In genomic region chr14:104660597-104660996, GRCh38 we compare ENCODE assay signal across 10 cellular contexts. TPM values are rescaled to one million over a fixed set of nuclear protein-coding genes. Genes with fewer than 3 reads are reported as not detected.
A peak's percentile ranks its signal among the peaks of the same experiment; 100 is the strongest.
DNase-seq lines count a peak whose midpoint lies in the region; ATAC-seq, FAIRE-seq and TF ChIP-seq lines count a peak whose summit lies in the region.
"Had no signal": no experiment of that assay in that cellular context is flagged by ENCODE, and none has a peak within 500 bp of the region (broad histone marks: within the 10 kb centered on the region; RNA-seq: fewer than 3 reads in every experiment).

No MANE protein-coding gene starts in this region.

- peak; percentile 48 for ATAC-seq in GM18909 (IDR thresholded peaks at IDR 0.05; ENCODE audit: poor library complexity, unreplicated experiment)

- H3K36me3 ChIP-seq in H7 (replicated peaks; ENCODE audit: control insufficient read depth, insufficient read depth, low read length) (no peaks in the 10 kb centered on the region), spleen (no peaks in the 10 kb centered on the region), breast epithelium (no peaks in the 10 kb centered on the region)
- H3K36me3 ChIP-seq: SJSA1 had no signal

- H3K4me1 ChIP-seq in spleen (peaks cover 15 to 69% (median 57%) of the 10 kb centered on the region in 6 donors), breast epithelium (peaks cover 0 to 5% of the 10 kb centered on the region in 2 donors)

- DNase-seq in H7, result peak; percentile 69
- DNase-seq in NOMO-1 (lab: John Stamatoyannopoulos, UW; ENCODE audit: unreplicated experiment in 2 of 2), result peak; percentile 48 to 62
- peak; percentile 93 for DNase-seq in spleen
- no peak for DNase-seq in breast epithelium (ENCODE audit: low spot score in 2 of 2)
- no peak for DNase-seq in pons (ENCODE audit: low spot score)
- no peak for DNase-seq in frontal cortex (ENCODE audit: low spot score in 2 of 2)
- DNase-seq: activated effector memory CD4-positive, alpha-beta T cell treated with Interleukin-2 at 50 U/mL for 16 hours had no signal

- intact Hi-C loops in spleen (cut with DNase I; ENCODE audit: low total_unique reads) (no loop called here), breast epithelium (cut with DNase I; ENCODE audit: low total_unique reads) (no loop called here)

- H3K27ac ChIP-seq in spleen (peak overlapping the region in 7 of 8 donors; percentile 45 to 93 (median 81)), breast epithelium (no peak overlapping the region)
- H3K27ac ChIP-seq: SJSA1 had no signal

- no peak for FAIRE-seq in frontal cortex (lab: Jason Lieb, UNC)

- H3K4me3 ChIP-seq in H7 (ENCODE audit: insufficient read depth, low read depth, low read length), result no peak overlapping the region
- peak overlapping the region in 4 of 8 donors; percentile 6 to 57 (median 13) for H3K4me3 ChIP-seq in spleen
- H3K4me3 ChIP-seq in breast epithelium, result no peak overlapping the region
- H3K4me3 ChIP-seq: SJSA1 had no signal

- H3K27me3 ChIP-seq in H7 (ENCODE audit: control insufficient read depth, insufficient read depth, low read length) (no peaks in the 10 kb centered on the region), spleen (replicated peaks in 1 of 7) (peaks cover 0 to 26% (median 5%) of the 10 kb centered on the region in 7 donors), breast epithelium (no peaks in the 10 kb centered on the region)
- H3K27me3 ChIP-seq: SJSA1 had no signal

- WGBS in spleen, 5 donors, result 28 to 45% (median 36%) methylated on average over 8 to 13 of the region's 13 CpGs

- TF ChIP-seq CTCF in spleen (IDR thresholded peaks at IDR 0.05 in 8 of 11, conservative IDR thresholded peaks at IDR 0.05 in 3 of 11), result no peak
- no peak for TF ChIP-seq CTCF in breast epithelium (IDR thresholded peaks at IDR 0.05)

- TF ChIP-seq POLR2A in spleen (IDR thresholded peaks at IDR 0.05) (no peak), breast epithelium (IDR thresholded peaks at IDR 0.05) (no peak)

- peaks cover 0 to 3% (median 0%) of the 10 kb centered on the region in 8 donors for H3K9me3 ChIP-seq in spleen
- H3K9me3 ChIP-seq in breast epithelium, result no peaks in the 10 kb centered on the region
- H3K9me3 ChIP-seq: SJSA1 had no signal

RNA-seq across cellular contexts. Expression of gene INF2, which starts 28.8 kb away (rescaled TPM):
- 62.8 and 78.6 TPM in 2 replicates for total RNA-seq in H7 (2014; rRNA removed; shearing (Covaris generic))
- total RNA-seq in spleen (100 to 1,000 TPM in 3 of 7 donors, 10 to 100 TPM in 4; 66.9 to 110 (median 96.4) TPM), breast epithelium (10 to 100 TPM; 31.0 to 70.9 (median 51.5) TPM), frontal cortex (5.3 TPM)
- 100 to 1,000 TPM in 2 of 3 donors, 10 to 100 TPM in 1; 56.6 to 120 (median 102) TPM for polyA plus RNA-seq in spleen

RNA-seq across cellular contexts. Expression of gene TMEM179, which starts 56.0 kb away (rescaled TPM):
- total RNA-seq in H7 (2014; rRNA removed; shearing (Covaris generic)), result 1.9 and 3.2 TPM in 2 replicates
- total RNA-seq in spleen, result not detected
- under 1 TPM in 1 of 3 donors, not detected in 2; 0.08 TPM for polyA plus RNA-seq in spleen
- not detected for total RNA-seq in breast epithelium
- 42.0 TPM for total RNA-seq in frontal cortex
- total RNA-seq: IMR-90, SJSA1 had no signal
- polyA plus RNA-seq: IMR-90 had no signal

Comparison
In these comparisons a context has a peak if more than half of its experiments do, and no peak if none do; other contexts are left out.
1. DNase-seq: peak in H7 (single experiment), NOMO-1 (2 of 2) and spleen (single experiment); none in breast epithelium (0 of 2), pons (single experiment) and frontal cortex (0 of 2).
2. H3K27ac ChIP-seq: peak in spleen (7 of 8); none in breast epithelium (0 of 2).
3. RNA of gene TMEM179, which starts 56.0 kb away (total RNA-seq): 42.0 TPM in frontal cortex (single experiment); 1.9 to 3.2 TPM in H7, not detected in breast epithelium and not detected in spleen; every median in the first group is over 10 times any median in the second.